ENCODE assay signal across 22 cellular contexts in genomic region chr21:41256771-41257702, GRCh38. TPM values are rescaled to one million over a fixed set of nuclear protein-coding genes. Genes with fewer than 3 reads are reported as not detected.
DNase-seq lines count a peak whose midpoint lies in the region; ATAC-seq and TF ChIP-seq lines count a peak whose summit lies in the region.
"Had no signal": no experiment of that assay in that cellular context is flagged by ENCODE, and none has a peak within 500 bp of the region (broad histone marks: within the 10 kb centered on the region; RNA-seq: fewer than 3 reads in every experiment).

No MANE protein-coding gene starts in this region.

- no peak overlapping the region for H4K91ac ChIP-seq in neuronal stem cell (ENCODE audit: low read depth, low read length, poor library complexity)

- H3K14ac ChIP-seq in neuronal stem cell (ENCODE audit: low read length) = peak overlapping the region; percentile 47

- WGBS in neuronal stem cell (ENCODE audit: extremely low coverage in 2 of 2, insufficient read length in 2 of 2, insufficient replicate concordance in 1 of 2), 2 donors = no CpG with 5 or more reads among the region's 22 CpGs

- CTCF ChIA-PET in MCF 10A (lab: Yijun Ruan, JAX) (no interaction called here), PC-3 (lab: Charles Lee) (no interaction called here)

- no peaks in the 10 kb centered on the region for H3K9me3 ChIP-seq in breast epithelium
- no peaks in the 10 kb centered on the region for H3K9me3 ChIP-seq in PC-3 (ENCODE audit: low read length)
- peaks cover 0 to 6% of the 10 kb centered on the region in 2 donors for H3K9me3 ChIP-seq in neuronal stem cell (replicated peaks in 1 of 2; ENCODE audit: control insufficient read depth in 2 of 2, insufficient read depth in 1 of 2, low read depth in 1 of 2, low read length in 2 of 2)
- H3K9me3 ChIP-seq: A549 had no signal

- no peak overlapping the region for H3K4me3 Mint-ChIP-seq in MCF 10A (ENCODE audit: unreplicated experiment)
- H3K4me3 Mint-ChIP-seq: CD4-positive, alpha-beta T cell; CD8-positive, alpha-beta memory T cell had no signal

- H3K27ac Mint-ChIP-seq in MCF 10A (ENCODE audit: low read depth, unreplicated experiment) = peak overlapping the region; percentile 49
- H3K27ac Mint-ChIP-seq: CD14-positive monocyte; CD4-positive, alpha-beta T cell had no signal

- peaks cover 3% of the 10 kb centered on the region for H3F3A ChIP-seq in PC-3 (ENCODE audit: low read length, unreplicated experiment)

- H4K20me1 ChIP-seq in PC-3 (ENCODE audit: low read length) = no peaks in the 10 kb centered on the region
- H4K20me1 ChIP-seq: BLaER1 treated with 17β-estradiol and CSF1 and Interleukin-3, amounts not matched to agents 10 nM and 100 nM had no signal

- peak overlapping the region; percentile 31 for H3K23ac ChIP-seq in neuronal stem cell (ENCODE audit: low read depth, low read length, poor library complexity)

- H3K36me3 ChIP-seq in breast epithelium (no peaks in the 10 kb centered on the region), PC-3 (ENCODE audit: low read depth, low read length) (peaks cover 21% of the 10 kb centered on the region; the same call in 1 of the 2 replicates), neuronal stem cell (replicated peaks in 1 of 2; ENCODE audit: control insufficient read depth in 2 of 2, insufficient read depth in 2 of 2, low read length in 2 of 2) (no peaks in the 10 kb centered on the region)
- H3K36me3 ChIP-seq: BE2C; BLaER1 treated with 17β-estradiol and CSF1 and Interleukin-3, amounts not matched to agents 10 nM and 100 nM had no signal

- no peak for TF ChIP-seq POLR2A in breast epithelium (IDR thresholded peaks at IDR 0.05)

- no peak overlapping the region for H4K8ac ChIP-seq in neuronal stem cell (ENCODE audit: low read depth, low read length)

- H3K4me1 Mint-ChIP-seq in MCF 10A (ENCODE audit: insufficient read depth, unreplicated experiment) = no peaks in the 10 kb centered on the region
- H3K4me1 Mint-ChIP-seq: CD14-positive monocyte; CD8-positive, alpha-beta memory T cell had no signal

- H3K9ac ChIP-seq in PC-3 (ENCODE audit: low read length) (no peak overlapping the region), neuronal stem cell (ENCODE audit: low read depth, low read length, poor library complexity) (no peak overlapping the region)
- H3K9ac ChIP-seq: BLaER1 treated with 17β-estradiol and CSF1 and Interleukin-3, amounts not matched to agents 10 nM and 100 nM; GM23248 had no signal

- H3K27ac ChIP-seq in breast epithelium (no peak overlapping the region), PC-3 (ENCODE audit: low read length) (peak overlapping the region; percentile 77), neuronal stem cell (replicated peaks; ENCODE audit: low read length) (no peak overlapping the region)
- H3K27ac ChIP-seq: A549; BLaER1 treated with 17β-estradiol and CSF1 and Interleukin-3, amounts not matched to agents 10 nM and 100 nM; GM23248 had no signal

- H3K27me3 Mint-ChIP-seq in MCF 10A (ENCODE audit: insufficient read depth, unreplicated experiment) = no peaks in the 10 kb centered on the region

- no peak overlapping the region for H2BK12ac ChIP-seq in neuronal stem cell (ENCODE audit: low read length)

- H2BK5ac ChIP-seq in neuronal stem cell (ENCODE audit: low read length) = no peak overlapping the region

- no peaks in the 10 kb centered on the region for H3K79me2 ChIP-seq in PC-3 (ENCODE audit: low read length)

- no peak overlapping the region for H2BK15ac ChIP-seq in neuronal stem cell (ENCODE audit: low read length)

- H3K9me2 ChIP-seq in PC-3 (replicated peaks; ENCODE audit: low read length) = no peaks in the 10 kb centered on the region

- H2AK5ac ChIP-seq in neuronal stem cell (ENCODE audit: low read depth, low read length) = no peak overlapping the region

- H3K27me3 ChIP-seq in breast epithelium (no peaks in the 10 kb centered on the region), PC-3 (ENCODE audit: low read length) (no peaks in the 10 kb centered on the region), neuronal stem cell (ENCODE audit: control insufficient read depth in 3 of 3, insufficient read depth in 3 of 3, low read depth in 1 of 3, low read length in 3 of 3) (no peaks in the 10 kb centered on the region)
- H3K27me3 ChIP-seq: BE2C; BLaER1 treated with 17β-estradiol and CSF1 and Interleukin-3, amounts not matched to agents 10 nM and 100 nM had no signal

- H2AFZ ChIP-seq in PC-3 (ENCODE audit: low read length) (no peak overlapping the region), neuronal stem cell (ENCODE audit: low read length) (no peak overlapping the region)
- H2AFZ ChIP-seq: GM23248 had no signal

- TF ChIP-seq CTCF in MCF 10A (IDR thresholded peaks at IDR 0.05; ENCODE audit: unreplicated experiment) (no peak), breast epithelium (IDR thresholded peaks at IDR 0.05) (no peak), PC-3 (conservative IDR thresholded peaks at IDR 0.05; ENCODE audit: low read depth, low read length) (no peak)

- H2BK120ac ChIP-seq in neuronal stem cell (ENCODE audit: low read depth, low read length) = no peak overlapping the region

- POLR2A ChIA-PET in MCF 10A (lab: Yijun Ruan, JAX) = no interaction called here
- POLR2A ChIA-PET in PC-3 (lab: Charles Lee; ENCODE audit: unreplicated experiment) = no interaction called here

- BruUV-seq in MCF 10A (replicated peaks; lab: Mats Ljungman, UMichigan) (no TSS peak), PC-3 (replicated peaks; lab: Mats Ljungman, UMichigan) (no TSS peak)

- H3K4me1 ChIP-seq in breast epithelium (no peaks in the 10 kb centered on the region), PC-3 (ENCODE audit: insufficient read depth, low read length) (peaks cover 49% of the 10 kb centered on the region), neuronal stem cell (ENCODE audit: control insufficient read depth in 2 of 2, insufficient read depth in 1 of 2, low read depth in 1 of 2, low read length in 2 of 2) (peaks cover 0 to 2% of the 10 kb centered on the region in 2 donors)
- H3K4me1 ChIP-seq: A549; BE2C; BLaER1 treated with 17β-estradiol and CSF1 and Interleukin-3, amounts not matched to agents 10 nM and 100 nM had no signal

- no peak overlapping the region for H3K4ac ChIP-seq in neuronal stem cell (ENCODE audit: low read length)

- no peak for DNase-seq in MCF 10A (ENCODE audit: unreplicated experiment)
- DNase-seq in breast epithelium (ENCODE audit: low spot score in 2 of 2) = no peak
- no peak for DNase-seq in PC-3
- DNase-seq in neuronal stem cell (ENCODE audit: low spot score) = no peak
- no peak for DNase-seq in DMS53 treated with DMSO at 0.1 percent for 48 hours (lab: John Stamatoyannopoulos, UW; ENCODE audit: unreplicated experiment)
- no peak for DNase-seq in activated naive CD4-positive, alpha-beta T cell treated with Interleukin-2 at 50 U/mL for 16 hours
- no peak for DNase-seq in activated CD4-positive, CD25-positive, alpha-beta regulatory T cell treated with anti-CD3 and anti-CD28 coated beads, Interleukin-2, amount 50 U/mL, for 72 hours
- DNase-seq: 8988T; ACHN; AML-193; BE2C; CD4-positive, alpha-beta T cell; CD8-positive, alpha-beta memory T cell; EL; GDM1; GM23248; H7; HCEC 1CT had no signal

- peaks cover 39% of the 10 kb centered on the region for H3K36me3 Mint-ChIP-seq in MCF 10A (ENCODE audit: insufficient read depth, unreplicated experiment)
- H3K36me3 Mint-ChIP-seq: CD14-positive monocyte had no signal

- no peaks in the 10 kb centered on the region for H3K9me3 Mint-ChIP-seq in MCF 10A (ENCODE audit: unreplicated experiment)

- no peak overlapping the region for H3K18ac ChIP-seq in neuronal stem cell (ENCODE audit: low read length)

- no peak for ATAC-seq in PC-3
- ATAC-seq: A549, GM12878 had no signal

- H3K4me2 ChIP-seq in PC-3 (ENCODE audit: low read length) = no peak overlapping the region
- no peak overlapping the region for H3K4me2 ChIP-seq in neuronal stem cell (ENCODE audit: insufficient read depth, low read length, poor library complexity, severe bottlenecking)
- H3K4me2 ChIP-seq: A549; BLaER1 treated with 17β-estradiol and CSF1 and Interleukin-3, amounts not matched to agents 10 nM and 100 nM had no signal

- H3K4me3 ChIP-seq in breast epithelium = no peak overlapping the region
- no peak overlapping the region for H3K4me3 ChIP-seq in PC-3 (ENCODE audit: low read length)
- H3K4me3 ChIP-seq in neuronal stem cell (ENCODE audit: low read length in 2 of 2) = no peak overlapping the region
- H3K4me3 ChIP-seq: A549; BLaER1 treated with 17β-estradiol and CSF1 and Interleukin-3, amounts not matched to agents 10 nM and 100 nM; GM12878; GM23248 had no signal

- intact Hi-C loops in MCF 10A (cut with micrococcal nuclease) (loop anchor here (5.0 kb wide), 1 partner anchor 90 kb away; the partner anchor contains the start of gene BACE2), breast epithelium (cut with DNase I; ENCODE audit: low total_unique reads) (no loop called here), PC-3 (cut with micrococcal nuclease) (loop anchor here (10.0 kb wide), 1 partner anchor 132 kb away; no protein-coding TSS in a partner anchor)

- no peaks in the 10 kb centered on the region for H3K79me1 ChIP-seq in neuronal stem cell (ENCODE audit: low read depth, low read length)

RNA-seq across cellular contexts. Expression of gene FAM3B, which starts 59.6 kb away (rescaled TPM):
- not detected in 2 replicates for total RNA-seq in MCF 10A (2022)
- total RNA-seq in breast epithelium = 10 to 100 TPM in 2 of 3 donors, 1 to 10 TPM in 1; 1.6 to 13.6 (median 10.5) TPM
- not detected in 2 replicates for total RNA-seq in PC-3 (2014; rRNA removed)
- polyA plus RNA-seq in neuronal stem cell (2013, experiment 1 of 2) = not detected
- polyA plus RNA-seq in neuronal stem cell (2013, experiment 2 of 2) = not detected
- total RNA-seq: CD4-positive, alpha-beta T cell; CD8-positive, alpha-beta memory T cell; GM12878; GM23248 had no signal
- polyA plus RNA-seq: A549; CD8-positive, alpha-beta memory T cell; GM23248 had no signal
